Comparison of ENCODE assay signal across 30 cellular contexts in the genomic region with DNA sequence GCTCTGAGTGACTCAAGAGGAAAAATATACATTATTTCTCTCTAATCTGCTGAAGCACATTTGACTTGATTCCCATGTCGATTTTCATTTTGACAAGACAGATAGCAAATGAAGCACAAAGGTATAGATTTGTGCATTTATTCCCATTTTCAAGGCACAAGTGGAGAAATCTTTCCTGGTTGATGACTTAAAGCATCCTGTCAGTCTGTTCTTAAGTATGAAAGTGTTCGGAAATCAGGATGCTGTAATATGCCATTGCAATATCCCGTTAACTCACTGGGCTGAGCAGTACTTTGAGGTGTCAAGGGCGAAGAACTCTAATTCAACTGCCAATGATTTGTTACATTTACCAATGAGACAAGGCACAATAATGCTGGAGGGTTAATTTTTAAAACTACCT.
"Had no signal": no experiment of that assay in that cellular context is flagged by ENCODE, and none has a peak within 500 bp of the region (broad histone marks: within the 10 kb centered on the region; RNA-seq: fewer than 3 reads in every experiment).

No MANE protein-coding gene starts in this region.

- H3K9me3 ChIP-seq: adrenal gland, ascending aorta, body of pancreas, breast epithelium had no signal

- DNase-seq: activated effector memory CD4-positive, alpha-beta T cell treated with anti-CD3 and anti-CD28 coated beads, Interleukin-2, amount 50 U/mL, for 16 hours; activated effector memory CD4-positive, alpha-beta T cell treated with Interleukin-2 at 50 U/mL for 16 hours; activated gamma-delta T cell; activated gamma-delta T cell treated with Interleukin-2 at 50 U/mL for 16 hours; activated naive CD4-positive, alpha-beta T cell; activated naive CD4-positive, alpha-beta T cell treated with anti-CD3 and anti-CD28 coated beads for 36 hours; activated naive CD4-positive, alpha-beta T cell treated with anti-CD3 and anti-CD28 coated beads, Interleukin-2, amount 10 ng/mL, durations not matched to agents 7 days and 5 days; activated naive CD4-positive, alpha-beta T cell treated with anti-CD3 and anti-CD28 coated beads, Interleukin-2, amount 50 U/mL, for 16 hours; activated naive CD4-positive, alpha-beta T cell treated with Interleukin-2 at 50 U/mL for 16 hours; activated naive CD8-positive, alpha-beta T cell treated with anti-CD3 and anti-CD28 coated beads for 36 hours; activated naive CD8-positive, alpha-beta T cell treated with anti-CD3 and anti-CD28 coated beads, Interleukin-2, amount 10 ng/mL, durations not matched to agents 7 days and 5 days; activated naive CD8-positive, alpha-beta T cell treated with anti-CD3 and anti-CD28 coated beads, Interleukin-2, amount 50 U/mL, for 24 hours; activated T-cell treated with anti-CD3 and anti-CD28 coated beads, Interleukin-2, amount 50 U/mL, for 1 hour; activated T-cell treated with anti-CD3 and anti-CD28 coated beads, Interleukin-2, amount 50 U/mL, for 24 hours; activated T-cell treated with anti-CD3 and anti-CD28 coated beads, Interleukin-2, amount 50 U/mL, for 4 hours; activated T-cell treated with anti-CD3 and anti-CD28 coated beads, Interleukin-2, amount 50 U/mL, for 48 hours; activated T-cell treated with anti-CD3 and anti-CD28 coated beads, Interleukin-2, amount 50 U/mL, for 72 hours; adrenal gland; amniotic stem cell; amygdala; anterior cingulate cortex; aorta; body of pancreas; brain microvascular endothelial cell; caudate nucleus; central memory CD4-positive, alpha-beta T cell; cerebellar nuclear complex had no signal

- H3K36me3 ChIP-seq: adrenal gland, ascending aorta, brain microvascular endothelial cell, breast epithelium, cardiac muscle cell had no signal

- H3K4me1 ChIP-seq: adrenal gland, ascending aorta, body of pancreas, breast epithelium had no signal

- H3K4me3 ChIP-seq: adrenal gland, ascending aorta, body of pancreas, breast epithelium, cardiac muscle cell had no signal

- H3K27ac ChIP-seq: adrenal gland, ascending aorta, body of pancreas, brain microvascular endothelial cell, breast epithelium, cardiac muscle cell had no signal

- H3K27me3 ChIP-seq: adrenal gland, ascending aorta, body of pancreas, brain microvascular endothelial cell, breast epithelium, cardiac muscle cell had no signal
